ENCODE assay signal across 9 cellular contexts in the genomic region with DNA sequence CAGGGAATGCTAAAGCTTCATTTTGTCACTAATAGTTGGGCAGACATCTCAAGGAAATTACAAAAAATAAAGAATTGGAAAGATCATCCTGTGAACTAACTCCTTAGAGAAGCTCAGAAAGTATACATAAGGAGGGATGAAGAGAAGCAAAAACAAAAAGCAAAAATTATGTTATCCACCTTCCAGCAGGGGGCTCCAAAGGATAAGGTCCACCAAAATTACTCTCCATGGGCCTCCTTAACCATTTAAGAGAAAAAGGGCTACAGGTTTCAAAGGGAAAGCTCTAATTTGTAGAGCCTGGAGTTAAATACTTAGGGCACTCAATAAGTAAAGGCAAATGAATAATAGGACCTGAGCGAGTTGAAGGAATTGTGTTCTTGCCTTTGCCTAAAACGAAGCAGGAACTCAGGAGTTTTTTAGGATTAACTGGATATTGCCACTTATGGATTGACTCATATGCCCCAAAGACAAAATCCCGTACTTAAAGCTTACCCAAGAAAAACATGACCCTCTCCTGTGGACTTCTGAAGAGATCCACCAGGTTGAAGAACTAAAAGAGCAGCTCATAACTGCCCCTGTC.
DNase-seq lines count a peak whose midpoint lies in the region; ATAC-seq and TF ChIP-seq lines count a peak whose summit lies in the region.
"Had no signal": no experiment of that assay in that cellular context is flagged by ENCODE, and none has a peak within 500 bp of the region (broad histone marks: within the 10 kb centered on the region; RNA-seq: fewer than 3 reads in every experiment).

No MANE protein-coding gene starts in this region.

- intact Hi-C loops in Calu3 (cut with micrococcal nuclease; ENCODE audit: unreplicated experiment) (loop anchor here (1.0 to 10.0 kb wide), 3 partner anchors 406 to 1100 kb away; no protein-coding TSS in a partner anchor), thyroid gland (cut with DNase I) (loop anchor here (5.0 kb wide), 1 partner anchor 408 kb away; no protein-coding TSS in a partner anchor)
- intact Hi-C loops in naive thymus-derived CD4-positive, alpha-beta T cell (cut with micrococcal nuclease): loop anchor here in 1 of 2 donors (2.0 to 5.0 kb wide), 2 partner anchors 406 to 1088 kb away; no protein-coding TSS in a partner anchor

- H3K27ac ChIP-seq in thyroid gland: no peak overlapping the region
- H3K27ac ChIP-seq in naive thymus-derived CD4-positive, alpha-beta T cell (ENCODE audit: low read depth, low read length): no peak overlapping the region
- H3K27ac ChIP-seq: thoracic aorta had no signal

- TF ChIP-seq CTCF in Calu3 (IDR thresholded peaks at IDR 0.05; ENCODE audit: unreplicated experiment) (peak; percentile 62), fibroblast of villous mesenchyme (IDR thresholded peaks at IDR 0.05; ENCODE audit: insufficient read depth, low read depth, low read length) (peak; percentile 52), thyroid gland (IDR thresholded peaks at IDR 0.05) (peak in 5 of 6 experiments; percentile 23 to 80 (median 68))

- 48 to 50% methylated on average over 3 of the region's 3 CpGs for WGBS in thyroid gland, 2 donors

- no peak overlapping the region for H3K4me3 Mint-ChIP-seq in Calu3 (ENCODE audit: low read depth, unreplicated experiment)
- H3K4me3 Mint-ChIP-seq in naive thymus-derived CD4-positive, alpha-beta T cell: no peak overlapping the region

- peaks cover 8% of the 10 kb centered on the region for H3K9me3 Mint-ChIP-seq in Calu3 (ENCODE audit: low read depth, unreplicated experiment)
- peaks cover 0 to 17% (median 4%) of the 10 kb centered on the region in 11 donors for H3K9me3 Mint-ChIP-seq in naive thymus-derived CD4-positive, alpha-beta T cell

- no peak overlapping the region for H3K27ac Mint-ChIP-seq in Calu3 (ENCODE audit: unreplicated experiment)
- H3K27ac Mint-ChIP-seq in naive thymus-derived CD4-positive, alpha-beta T cell: no peak overlapping the region

- no peaks in the 10 kb centered on the region for H3K36me3 ChIP-seq in thyroid gland
- H3K36me3 ChIP-seq in naive thymus-derived CD4-positive, alpha-beta T cell (ENCODE audit: control insufficient read depth in 2 of 3, insufficient read depth in 3 of 3, low read length in 3 of 3): no peaks in the 10 kb centered on the region
- H3K36me3 ChIP-seq: thoracic aorta had no signal

- no peaks in the 10 kb centered on the region for H3K9me3 ChIP-seq in thyroid gland
- H3K9me3 ChIP-seq in naive thymus-derived CD4-positive, alpha-beta T cell (ENCODE audit: control insufficient read depth in 2 of 3, low read length in 3 of 3): peaks cover 0 to 3% (median 0%) of the 10 kb centered on the region in 3 experiments
- H3K9me3 ChIP-seq: thoracic aorta had no signal

- no peak for TF ChIP-seq POLR2A in thyroid gland (IDR thresholded peaks at IDR 0.05)

- H3K4me3 ChIP-seq in fibroblast of villous mesenchyme (ENCODE audit: low read depth, low read length) (no peak overlapping the region), thyroid gland (replicated peaks in 1 of 3) (no peak overlapping the region)
- H3K4me3 ChIP-seq in naive thymus-derived CD4-positive, alpha-beta T cell (ENCODE audit: low read length): no peak overlapping the region
- H3K4me3 ChIP-seq: thoracic aorta had no signal

- no peaks in the 10 kb centered on the region for H3K27me3 ChIP-seq in thyroid gland
- no peaks in the 10 kb centered on the region for H3K27me3 ChIP-seq in naive thymus-derived CD4-positive, alpha-beta T cell (ENCODE audit: control insufficient read depth in 2 of 2, insufficient read depth in 2 of 2, low read length in 2 of 2)

- H3K27me3 Mint-ChIP-seq in Calu3 (ENCODE audit: unreplicated experiment): no peaks in the 10 kb centered on the region
- no peaks in the 10 kb centered on the region for H3K27me3 Mint-ChIP-seq in naive thymus-derived CD4-positive, alpha-beta T cell

- H3K36me3 Mint-ChIP-seq in Calu3 (ENCODE audit: insufficient read depth, unreplicated experiment): no peaks in the 10 kb centered on the region
- peaks cover 0 to 3% (median 0%) of the 10 kb centered on the region in 5 donors for H3K36me3 Mint-ChIP-seq in naive thymus-derived CD4-positive, alpha-beta T cell

- H3K4me1 ChIP-seq in thyroid gland: no peaks in the 10 kb centered on the region
- H3K4me1 ChIP-seq in naive thymus-derived CD4-positive, alpha-beta T cell (ENCODE audit: control insufficient read depth in 2 of 2, insufficient read depth in 2 of 2, low read length in 2 of 2): no peaks in the 10 kb centered on the region

- CTCF ChIA-PET in Calu3 (lab: Charles Lee): interaction anchor here (0.7 to 2.2 kb wide), 5 partner anchors 33 to 1015 kb away, joined by 3 to 17 read pairs (median 6); no protein-coding TSS in a partner anchor
- CTCF ChIA-PET in naive thymus-derived CD4-positive, alpha-beta T cell (lab: Charles Lee): interaction anchor here (0.6 kb wide), 1 partner anchor 12 kb away, joined by 4 read pairs; no protein-coding TSS in a partner anchor

- DNase-seq in Calu3 (peak; percentile 58), OCI-M1 (lab: John Stamatoyannopoulos, UW) (peak; percentile 69), fibroblast of villous mesenchyme (ENCODE audit: low read depth) (peak; percentile 33), thyroid gland (peak in 1 of 2 donors; percentile 22), AG08396 (ENCODE audit: low spot score) (no peak)
- no peak for DNase-seq in naive thymus-derived CD4-positive, alpha-beta T cell

- POLR2A ChIA-PET in naive thymus-derived CD4-positive, alpha-beta T cell (lab: Charles Lee): no interaction called here

- BruUV-seq in Calu3 (replicated peaks; lab: Mats Ljungman, UMichigan): no TSS peak

- peak; percentile 74 for ATAC-seq in HG02852 (IDR thresholded peaks at IDR 0.05; ENCODE audit: unreplicated experiment)
- ATAC-seq in naive thymus-derived CD4-positive, alpha-beta T cell: no peak
- ATAC-seq in GM18498 (IDR thresholded peaks at IDR 0.05; ENCODE audit: unreplicated experiment): no peak

- H3K4me1 Mint-ChIP-seq in Calu3 (ENCODE audit: low read depth, unreplicated experiment): no peaks in the 10 kb centered on the region
- no peaks in the 10 kb centered on the region for H3K4me1 Mint-ChIP-seq in naive thymus-derived CD4-positive, alpha-beta T cell

Comparison
In these comparisons a context has a peak if more than half of its experiments do, and no peak if none do; other contexts are left out.
1. DNase-seq: peak in Calu3 (single experiment), OCI-M1 (single experiment) and fibroblast of villous mesenchyme (single experiment); none in AG08396 (single experiment) and naive thymus-derived CD4-positive, alpha-beta T cell (0 of 9).
2. Peak in every context shown above with its lines, with median percentiles within 50 percentile points of each other: CTCF ChIP-seq.